In the genomic region with DNA sequence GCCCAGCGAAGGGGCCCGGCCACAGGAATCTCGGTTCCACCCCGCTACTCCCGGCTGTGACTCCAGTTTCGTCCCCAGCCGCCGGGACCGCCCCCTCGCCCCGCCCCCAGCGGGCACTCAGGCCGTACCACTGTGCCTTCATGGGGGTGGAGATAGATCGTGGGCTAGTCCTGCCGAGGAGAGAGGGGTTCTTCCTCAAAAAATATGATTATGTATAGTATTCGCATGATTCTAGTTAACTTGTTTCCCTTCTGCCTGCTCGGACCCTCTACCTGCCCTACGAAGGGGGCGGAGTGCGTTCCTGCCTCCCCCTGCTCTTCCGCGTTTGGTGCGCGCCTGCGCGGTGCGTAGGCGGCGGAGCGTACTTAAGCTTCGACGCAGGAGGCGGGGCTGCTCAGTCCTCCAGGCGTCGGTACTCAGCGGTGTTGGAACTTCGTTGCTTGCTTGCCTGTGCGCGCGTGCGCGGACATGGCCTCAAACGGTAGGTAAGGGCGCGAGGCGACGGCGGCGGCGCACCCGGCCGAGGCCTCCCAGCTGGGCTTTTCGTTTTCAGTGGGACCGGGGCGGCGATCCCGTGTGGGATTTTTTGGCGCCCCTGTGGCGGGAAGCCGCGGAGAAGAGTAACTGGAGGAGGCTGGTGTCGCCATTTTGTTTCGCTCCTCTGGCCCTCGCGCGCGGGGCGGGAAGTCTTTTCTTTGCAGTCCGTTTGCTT, we compare ENCODE assay signal across 8 cellular contexts. TPM values are rescaled to one million over a fixed set of nuclear protein-coding genes. Genes with fewer than 3 reads are reported as not detected.
A peak's percentile ranks its signal among the peaks of the same experiment; 100 is the strongest.
DNase-seq lines count a peak whose midpoint lies in the region; ATAC-seq and TF ChIP-seq lines count a peak whose summit lies in the region.

A gene (plus strand): TSS at position 393 of the 712 bp plus-strand sequence. CDS start 76 bp downstream, at position 469.

- peaks cover 46% of the 10 kb centered on the region for H3K36me3 Mint-ChIP-seq in GM23338 (ENCODE audit: low read depth)
- H3K36me3 Mint-ChIP-seq in activated T-helper 2 cell treated with anti-CD3 and anti-CD28 coated beads, Interferon-gamma antibody, Interleukin-2, Interleukin-4, amounts not matched to agents 10 μg/mL and 5 μg/mL and 100 μg/mL, durations not matched to agents 14 hours and 24 hours and 36 hours (ENCODE audit: low read depth) = peaks cover 42% of the 10 kb centered on the region
- H3K36me3 Mint-ChIP-seq in natural killer cell treated with Interleukin-12 subunit alpha and Interleukin-12 subunit beta and Interleukin-15 and Interleukin-18, amount 100 ng/mL, for 72 hours = peaks cover 38% of the 10 kb centered on the region

- H3K27me3 Mint-ChIP-seq in GM23338 (ENCODE audit: insufficient read depth, low read depth, poor library complexity) = peaks cover 23% of the 10 kb centered on the region
- no peaks in the 10 kb centered on the region for H3K27me3 Mint-ChIP-seq in activated T-helper 2 cell treated with anti-CD3 and anti-CD28 coated beads, Interferon-gamma antibody, Interleukin-2, Interleukin-4, amounts not matched to agents 10 μg/mL and 5 μg/mL and 100 μg/mL, durations not matched to agents 14 hours and 24 hours and 36 hours (ENCODE audit: low read depth)
- H3K27me3 Mint-ChIP-seq in natural killer cell treated with Interleukin-12 subunit alpha and Interleukin-12 subunit beta and Interleukin-15 and Interleukin-18, amount 100 ng/mL, for 72 hours = peaks cover 0 to 2% of the 10 kb centered on the region in 2 donors

- H3K36me3 ChIP-seq in GM23338 (ENCODE audit: insufficient read depth) = peaks cover 32% of the 10 kb centered on the region
- peaks cover 41% of the 10 kb centered on the region for H3K36me3 ChIP-seq in RWPE2 (ENCODE audit: low read depth)

- H3K4me3 Mint-ChIP-seq in GM23338 = peak within 1 kb of the TSS; percentile 96
- H3K4me3 Mint-ChIP-seq in activated T-helper 2 cell treated with anti-CD3 and anti-CD28 coated beads, Interferon-gamma antibody, Interleukin-2, Interleukin-4, amounts not matched to agents 10 μg/mL and 5 μg/mL and 100 μg/mL, durations not matched to agents 14 hours and 24 hours and 36 hours (ENCODE audit: low read depth) = peak within 1 kb of the TSS; percentile 98
- H3K4me3 Mint-ChIP-seq in natural killer cell treated with Interleukin-12 subunit alpha and Interleukin-12 subunit beta and Interleukin-15 and Interleukin-18, amount 100 ng/mL, for 72 hours = peak within 1 kb of the TSS; percentile 99

- peaks cover 7% of the 10 kb centered on the region for H3K9me3 Mint-ChIP-seq in GM23338
- no peaks in the 10 kb centered on the region for H3K9me3 Mint-ChIP-seq in activated T-helper 2 cell treated with anti-CD3 and anti-CD28 coated beads, Interferon-gamma antibody, Interleukin-2, Interleukin-4, amounts not matched to agents 10 μg/mL and 5 μg/mL and 100 μg/mL, durations not matched to agents 14 hours and 24 hours and 36 hours
- no peaks in the 10 kb centered on the region for H3K9me3 Mint-ChIP-seq in natural killer cell treated with Interleukin-12 subunit alpha and Interleukin-12 subunit beta and Interleukin-15 and Interleukin-18, amount 100 ng/mL, for 72 hours

- H2AFZ ChIP-seq in GM23338 = peak within 1 kb of the TSS; percentile 90; the same call in 1 of the 2 replicates

- peak within 1 kb of the TSS; percentile 100 for H3K4me2 ChIP-seq in GM23338

- peak within 1 kb of the TSS; percentile 100 for H3K27ac Mint-ChIP-seq in GM23338
- peak within 1 kb of the TSS; percentile 95 for H3K27ac Mint-ChIP-seq in activated T-helper 2 cell treated with anti-CD3 and anti-CD28 coated beads, Interferon-gamma antibody, Interleukin-2, Interleukin-4, amounts not matched to agents 10 μg/mL and 5 μg/mL and 100 μg/mL, durations not matched to agents 14 hours and 24 hours and 36 hours
- peak within 1 kb of the TSS; percentile 99 to 100 for H3K27ac Mint-ChIP-seq in natural killer cell treated with Interleukin-12 subunit alpha and Interleukin-12 subunit beta and Interleukin-15 and Interleukin-18, amount 100 ng/mL, for 72 hours

- ATAC-seq in GM23338 = peak; percentile 73
- ATAC-seq in RWPE2 (ENCODE audit: low read depth) = peak; percentile 60
- ATAC-seq in natural killer cell treated with Interleukin-12 subunit alpha and Interleukin-12 subunit beta and Interleukin-15 and Interleukin-18, amount 100 ng/mL, for 72 hours = peak; percentile 78 to 84

- H3K4me3 ChIP-seq in GM23338 = peak within 1 kb of the TSS; percentile 100
- H3K4me3 ChIP-seq in RWPE2 (ENCODE audit: severe bottlenecking) = peak within 1 kb of the TSS; percentile 81
- H3K4me3 ChIP-seq in fibroblast of mammary gland (ENCODE audit: control insufficient read depth, low read depth, low read length) = peak within 1 kb of the TSS; percentile 96

- H3K9me3 ChIP-seq in RWPE2 (ENCODE audit: severe bottlenecking) = no peaks in the 10 kb centered on the region

- peaks cover 19% of the 10 kb centered on the region for H3F3A ChIP-seq in GM23338 (replicated peaks; ENCODE audit: low read depth)

- no peaks in the 10 kb centered on the region for H3K9me2 ChIP-seq in GM23338 (ENCODE audit: insufficient read depth)

- H3K27me3 ChIP-seq in GM23338 (ENCODE audit: insufficient read depth) (no peaks in the 10 kb centered on the region), RWPE2 (ENCODE audit: insufficient read depth, poor library complexity, severe bottlenecking) (no peaks in the 10 kb centered on the region)

- peak within 1 kb of the TSS; percentile 99 for H3K27ac ChIP-seq in GM23338 (ENCODE audit: low read depth)
- peak within 1 kb of the TSS; percentile 77 for H3K27ac ChIP-seq in RWPE2 (ENCODE audit: poor library complexity, severe bottlenecking)

- H3K4me1 ChIP-seq in GM23338 (ENCODE audit: insufficient read depth) (peaks cover 27% of the 10 kb centered on the region), RWPE2 (ENCODE audit: insufficient read depth, poor library complexity, severe bottlenecking) (no peaks in the 10 kb centered on the region)

- DNase-seq in EH (ENCODE audit: low read depth) = peak; percentile 86
- DNase-seq in GM23338 (ENCODE audit: low spot score) = peak; percentile 90
- peak; percentile 58 to 64 for DNase-seq in Kasumi-1 (lab: John Stamatoyannopoulos, UW)
- peak; percentile 82 for DNase-seq in RWPE2 (ENCODE audit: low spot score)
- DNase-seq in activated T-helper 2 cell treated with anti-CD3 and anti-CD28 coated beads, Interferon-gamma antibody, Interleukin-2, Interleukin-4, amounts not matched to agents 10 μg/mL and 5 μg/mL and 100 μg/mL, durations not matched to agents 14 hours and 24 hours and 36 hours (ENCODE audit: low spot score) = peak; percentile 88
- DNase-seq in fibroblast of mammary gland (ENCODE audit: low read depth) = peak; percentile 84
- DNase-seq in natural killer cell treated with Interleukin-12 subunit alpha and Interleukin-12 subunit beta and Interleukin-15 and Interleukin-18, amount 100 ng/mL, for 72 hours (ENCODE audit: low spot score) = peak; percentile 93
- peak; percentile 85 for DNase-seq in stimulated activated naive CD4-positive, alpha-beta T cell treated with Interleukin-2 at 50 U/mL for 16 hours (lab: John Stamatoyannopoulos, UW)

- peaks cover 50% of the 10 kb centered on the region for H3K79me2 ChIP-seq in GM23338 (replicated peaks; ENCODE audit: insufficient read depth)

- H3K4me1 Mint-ChIP-seq in GM23338 = peaks cover 31% of the 10 kb centered on the region
- H3K4me1 Mint-ChIP-seq in activated T-helper 2 cell treated with anti-CD3 and anti-CD28 coated beads, Interferon-gamma antibody, Interleukin-2, Interleukin-4, amounts not matched to agents 10 μg/mL and 5 μg/mL and 100 μg/mL, durations not matched to agents 14 hours and 24 hours and 36 hours (ENCODE audit: low read depth) = peaks cover 38% of the 10 kb centered on the region
- peaks cover 58 to 63% of the 10 kb centered on the region in 2 donors for H3K4me1 Mint-ChIP-seq in natural killer cell treated with Interleukin-12 subunit alpha and Interleukin-12 subunit beta and Interleukin-15 and Interleukin-18, amount 100 ng/mL, for 72 hours (ENCODE audit: low read depth in 2 of 2)

- peaks cover 42% of the 10 kb centered on the region for H4K20me1 ChIP-seq in GM23338 (replicated peaks; ENCODE audit: insufficient read depth)

- TF ChIP-seq CTCF in GM23338 (conservative IDR thresholded peaks at IDR 0.05; ENCODE audit: low read depth in 2 of 2) = no peak
- TF ChIP-seq CTCF in RWPE2 (IDR thresholded peaks at IDR 0.05; ENCODE audit: poor library complexity, severe bottlenecking) = no peak
- no peak for TF ChIP-seq CTCF in fibroblast of mammary gland (conservative IDR thresholded peaks at IDR 0.05; ENCODE audit: control insufficient read depth, insufficient read depth, low read depth, low read length)

- intact Hi-C loops in activated T-helper 2 cell treated with anti-CD3 and anti-CD28 coated beads, Interferon-gamma antibody, Interleukin-2, Interleukin-4, amounts not matched to agents 10 μg/mL and 5 μg/mL and 100 μg/mL, durations not matched to agents 14 hours and 24 hours and 36 hours (cut with micrococcal nuclease) = loop anchor here (1.0 to 10.0 kb wide), 5 partner anchors 38 to 275 kb away; a partner anchor contains a TSS

TF ChIP-seq in GM23338, 12 proteins besides CTCF, POLR2A, EP300 and RAD21:
- TF ChIP-seq POLR2AphosphoS5 (IDR thresholded peaks at IDR 0.05; ENCODE audit: low read depth) = peak; percentile 100
- no peak for TF ChIP-seq JUNB (IDR thresholded peaks at IDR 0.05; ENCODE audit: unreplicated experiment)
- TF ChIP-seq CREB1 (CRISPR knock-in tag; IDR thresholded peaks at IDR 0.05; ENCODE audit: low read depth) = peak; percentile 63; the same call in 1 of the 2 replicates
- TF ChIP-seq, protein P1, sequence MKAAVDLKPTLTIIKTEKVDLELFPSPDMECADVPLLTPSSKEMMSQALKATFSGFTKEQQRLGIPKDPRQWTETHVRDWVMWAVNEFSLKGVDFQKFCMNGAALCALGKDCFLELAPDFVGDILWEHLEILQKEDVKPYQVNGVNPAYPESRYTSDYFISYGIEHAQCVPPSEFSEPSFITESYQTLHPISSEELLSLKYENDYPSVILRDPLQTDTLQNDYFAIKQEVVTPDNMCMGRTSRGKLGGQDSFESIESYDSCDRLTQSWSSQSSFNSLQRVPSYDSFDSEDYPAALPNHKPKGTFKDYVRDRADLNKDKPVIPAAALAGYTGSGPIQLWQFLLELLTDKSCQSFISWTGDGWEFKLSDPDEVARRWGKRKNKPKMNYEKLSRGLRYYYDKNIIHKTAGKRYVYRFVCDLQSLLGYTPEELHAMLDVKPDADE (IDR thresholded peaks at IDR 0.05) = peak; percentile 41; the same call in 1 of the 2 replicates

RNA-seq across cellular contexts. Expression of the gene that starts here (rescaled TPM):
- 213 and 247 TPM in 2 replicates for total RNA-seq in GM23338 (2014; rRNA removed; shearing (Covaris generic))
- polyA plus RNA-seq in GM23338 (2016; fragmentation: Nextera tagmentation; extraction: Ambion mirVana) = 528 and 553 TPM in 2 replicates
- 874 and 904 TPM in 2 replicates for total RNA-seq in activated T-helper 2 cell treated with anti-CD3 and anti-CD28 coated beads, Interferon-gamma antibody, Interleukin-2, Interleukin-4, amounts not matched to agents 10 μg/mL and 5 μg/mL and 100 μg/mL, durations not matched to agents 14 hours and 24 hours and 36 hours
- 100 to 1,000 TPM; 625 to 840 TPM for total RNA-seq in natural killer cell treated with Interleukin-12 subunit alpha and Interleukin-12 subunit beta and Interleukin-15 and Interleukin-18, amount 100 ng/mL, for 72 hours

Comparison
In these comparisons a context has a peak if more than half of its experiments do, and no peak if none do; other contexts are left out.
1. Peak in every context shown above with its lines: DNase-seq, ATAC-seq, H3K4me3 ChIP-seq and H3K27ac ChIP-seq.